ENCODE assay signal across 15 cellular contexts in the genomic region with DNA sequence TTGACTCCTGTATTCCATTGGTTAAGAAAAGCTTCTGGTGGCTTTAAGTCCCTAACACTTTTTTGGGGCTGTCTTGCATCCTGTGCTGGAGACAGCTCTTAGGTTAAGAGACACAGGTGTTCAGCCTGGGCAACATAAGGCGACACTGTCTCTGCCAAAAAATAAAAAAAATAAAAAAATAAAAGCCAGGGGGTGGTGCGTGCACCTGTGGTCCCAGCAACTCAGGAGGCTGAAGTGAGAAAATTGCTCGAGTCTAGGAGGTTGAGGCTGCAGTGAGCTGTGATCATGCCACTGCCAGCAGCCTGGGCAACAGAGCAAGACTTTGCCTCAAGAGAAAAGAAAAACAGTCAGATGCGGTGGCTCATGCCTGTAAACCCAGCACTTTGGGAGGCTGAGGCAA. TPM values are rescaled to one million over a fixed set of nuclear protein-coding genes. Genes with fewer than 3 reads are reported as not detected.
DNase-seq lines count a peak whose midpoint lies in the region; ATAC-seq and TF ChIP-seq lines count a peak whose summit lies in the region.
"Had no signal": no experiment of that assay in that cellular context is flagged by ENCODE, and none has a peak within 500 bp of the region (broad histone marks: within the 10 kb centered on the region; RNA-seq: fewer than 3 reads in every experiment).

No MANE protein-coding gene starts in this region.

- no peaks in the 10 kb centered on the region for H3K36me3 ChIP-seq in BLaER1 treated with 17β-estradiol and CSF1 and Interleukin-3, amounts not matched to agents 10 nM and 100 nM
- H3K36me3 ChIP-seq in psoas muscle (ENCODE audit: insufficient read depth in 1 of 2, low read depth in 1 of 2) (no peaks in the 10 kb centered on the region), H7 (replicated peaks; ENCODE audit: control insufficient read depth, insufficient read depth, low read length) (no peaks in the 10 kb centered on the region)
- H3K36me3 ChIP-seq: ascending aorta, BE2C had no signal

- H3K27me3 Mint-ChIP-seq in activated T-helper 17 cell treated with anti-CD3 and anti-CD28 coated beads, Interleukin-2, amount 50 U/mL, for 72 hours, result no peaks in the 10 kb centered on the region

- H3K4me1 ChIP-seq in BLaER1 treated with 17β-estradiol and CSF1 and Interleukin-3, amounts not matched to agents 10 nM and 100 nM, result peaks cover 49 to 63% (median 58%) of the 10 kb centered on the region in 10 experiments
- H3K4me1 ChIP-seq in psoas muscle, result peaks cover 40% of the 10 kb centered on the region
- H3K4me1 ChIP-seq: BE2C had no signal

- no peak overlapping the region for H3K27ac Mint-ChIP-seq in activated T-helper 17 cell treated with anti-CD3 and anti-CD28 coated beads, Interleukin-2, amount 50 U/mL, for 72 hours

- no peak for TF ChIP-seq CTCF in GM12875 (IDR thresholded peaks at IDR 0.05; ENCODE audit: borderline replicate concordance, insufficient read depth, low read depth, low read length)
- TF ChIP-seq CTCF in psoas muscle (IDR thresholded peaks at IDR 0.05), result no peak

- peak overlapping the region; percentile 23 to 66 (median 44) for H3K4me2 ChIP-seq in BLaER1 treated with 17β-estradiol and CSF1 and Interleukin-3, amounts not matched to agents 10 nM and 100 nM

- no peaks in the 10 kb centered on the region for H4K20me1 ChIP-seq in BLaER1 treated with 17β-estradiol and CSF1 and Interleukin-3, amounts not matched to agents 10 nM and 100 nM

- no peaks in the 10 kb centered on the region for H3K9me3 ChIP-seq in BLaER1 treated with 17β-estradiol and CSF1 and Interleukin-3, amounts not matched to agents 10 nM and 100 nM (replicated peaks in 1 of 11)
- H3K9me3 ChIP-seq in psoas muscle, result no peaks in the 10 kb centered on the region
- H3K9me3 ChIP-seq: ascending aorta, BE2C had no signal

- H3K4me3 ChIP-seq in BLaER1 treated with 17β-estradiol and CSF1 and Interleukin-3, amounts not matched to agents 10 nM and 100 nM, result no peak overlapping the region
- H3K4me3 ChIP-seq in GM12875 (ENCODE audit: low read depth, low read length), result peak overlapping the region; percentile 68
- no peak overlapping the region for H3K4me3 ChIP-seq in psoas muscle
- no peak overlapping the region for H3K4me3 ChIP-seq in H7 (ENCODE audit: insufficient read depth, low read depth, low read length)
- H3K4me3 ChIP-seq: ascending aorta had no signal

- intact Hi-C loops in psoas muscle (cut with DNase I), result no loop called here

- no peaks in the 10 kb centered on the region for H3K27me3 ChIP-seq in BLaER1 treated with 17β-estradiol and CSF1 and Interleukin-3, amounts not matched to agents 10 nM and 100 nM
- H3K27me3 ChIP-seq in psoas muscle (ENCODE audit: insufficient read depth in 3 of 3, low read length in 2 of 3) (no peaks in the 10 kb centered on the region), H7 (ENCODE audit: control insufficient read depth, insufficient read depth, low read length) (no peaks in the 10 kb centered on the region)
- H3K27me3 ChIP-seq: ascending aorta, BE2C had no signal

- peak overlapping the region in 2 of 11 experiments; percentile 12 to 83; a peak in 2 of 22 replicates for H3K27ac ChIP-seq in BLaER1 treated with 17β-estradiol and CSF1 and Interleukin-3, amounts not matched to agents 10 nM and 100 nM
- H3K27ac ChIP-seq in psoas muscle, result peak overlapping the region; percentile 72

- 77 to 91% (median 79%) methylated on average over 4 of the region's 4 CpGs for WGBS in psoas muscle, 3 donors

- H3K36me3 Mint-ChIP-seq in activated T-helper 17 cell treated with anti-CD3 and anti-CD28 coated beads, Interleukin-2, amount 50 U/mL, for 72 hours (ENCODE audit: low read depth), result no peaks in the 10 kb centered on the region

- H3K4me3 Mint-ChIP-seq in activated T-helper 17 cell treated with anti-CD3 and anti-CD28 coated beads, Interleukin-2, amount 50 U/mL, for 72 hours, result peak overlapping the region; percentile 58

- peaks cover 16% of the 10 kb centered on the region for H3K4me1 Mint-ChIP-seq in activated T-helper 17 cell treated with anti-CD3 and anti-CD28 coated beads, Interleukin-2, amount 50 U/mL, for 72 hours

- no peaks in the 10 kb centered on the region for H3K9me3 Mint-ChIP-seq in activated T-helper 17 cell treated with anti-CD3 and anti-CD28 coated beads, Interleukin-2, amount 50 U/mL, for 72 hours

- H3K9ac ChIP-seq in BLaER1 treated with 17β-estradiol and CSF1 and Interleukin-3, amounts not matched to agents 10 nM and 100 nM, result no peak overlapping the region

- DNase-seq in psoas muscle (no peak), H7 (no peak), activated gamma-delta T cell (lab: John Stamatoyannopoulos, UW) (no peak)
- DNase-seq: BE2C, DMS53, head of caudate nucleus, NCI-H1694 treated with DMSO at 0.1 percent for 48 hours, NCI-H510A had no signal

- ATAC-seq in activated T-helper 17 cell treated with anti-CD3 and anti-CD28 coated beads, Interleukin-2, amount 50 U/mL, for 72 hours (replicated peaks), result no peak
- no peak for ATAC-seq in psoas muscle
- ATAC-seq in activated CD4-positive, CD25-positive, alpha-beta regulatory T cell treated with anti-CD3 and anti-CD28 coated beads, Interleukin-2, amount 50 U/mL, for 24 hours, result no peak
- ATAC-seq in GM21447 (IDR thresholded peaks at IDR 0.05; ENCODE audit: unreplicated experiment), result no peak
- ATAC-seq: SK-N-SH treated with all-trans-retinoic acid at 6 μM for 48 hours had no signal

RNA-seq across cellular contexts. Expression of a gene that starts 55.6 kb away (rescaled TPM):
- 10 to 100 TPM; 35.3 to 39.4 TPM for total RNA-seq in activated T-helper 17 cell treated with anti-CD3 and anti-CD28 coated beads, Interleukin-2, amount 50 U/mL, for 72 hours
- 10 to 100 TPM; 17.7 to 42.9 (median 22.4) TPM for total RNA-seq in psoas muscle
- polyA plus RNA-seq in psoas muscle, result 1 to 10 TPM; 4.7 to 9.5 (median 8.2) TPM
- 28.1 and 36.2 TPM in 2 replicates for total RNA-seq in H7 (2014; rRNA removed; shearing (Covaris generic))
